In genomic region chr11:68263444-68264035, GRCh38 we compare ENCODE assay signal across 18 cellular contexts. TPM values are rescaled to one million over a fixed set of nuclear protein-coding genes. Genes with fewer than 3 reads are reported as not detected.
DNase-seq lines count a peak whose midpoint lies in the region; ATAC-seq and TF ChIP-seq lines count a peak whose summit lies in the region.
"Had no signal": no experiment of that assay in that cellular context is flagged by ENCODE, and none has a peak within 500 bp of the region (broad histone marks: within the 10 kb centered on the region; RNA-seq: fewer than 3 reads in every experiment).

No MANE protein-coding gene starts in this region.

- H3K27ac Mint-ChIP-seq in activated T-helper 17 cell treated with anti-CD3 and anti-CD28 coated beads, Interleukin-2, amount 50 U/mL, for 72 hours, result peak overlapping the region; percentile 37
- H3K27ac Mint-ChIP-seq: HFFc6 had no signal

- DNase-seq in AG10803 (ENCODE audit: low read depth), result peak; percentile 37
- peak; percentile 12 for DNase-seq in fibroblast of mammary gland (ENCODE audit: low read depth)
- DNase-seq in sciatic nerve (ENCODE audit: low spot score), result no peak
- no peak for DNase-seq in RPMI8226
- DNase-seq in HuH-7.5 (ENCODE audit: low spot score), result no peak
- no peak for DNase-seq in foreskin fibroblast
- DNase-seq: AML-193, DMS79, HFFc6, IMR-90, Karpas-422, NCI-H1048, NCI-H1436, NCI-H2029, NCI-H345, NCI-H524 treated with DMSO at 0.1 percent for 48 hours, SJCRH30 had no signal

- intact Hi-C loops in sciatic nerve (cut with DNase I), result loop anchor here (5.0 to 10.0 kb wide), 2 partner anchors 121 to 184 kb away; no protein-coding TSS in a partner anchor

- H3K4me1 Mint-ChIP-seq in activated T-helper 17 cell treated with anti-CD3 and anti-CD28 coated beads, Interleukin-2, amount 50 U/mL, for 72 hours, result peaks cover 10% of the 10 kb centered on the region

- no peaks in the 10 kb centered on the region for H3K9me3 Mint-ChIP-seq in activated T-helper 17 cell treated with anti-CD3 and anti-CD28 coated beads, Interleukin-2, amount 50 U/mL, for 72 hours
- H3K9me3 Mint-ChIP-seq: HFFc6 had no signal

- H3K4me3 ChIP-seq in AG10803 (ENCODE audit: low read length) (no peak overlapping the region), fibroblast of mammary gland (ENCODE audit: control insufficient read depth, low read depth, low read length) (no peak overlapping the region), foreskin fibroblast (ENCODE audit: low read depth in 1 of 2, low read length in 2 of 2) (no peak overlapping the region)
- H3K4me3 ChIP-seq: SJCRH30 had no signal

- H3K4me3 Mint-ChIP-seq in activated T-helper 17 cell treated with anti-CD3 and anti-CD28 coated beads, Interleukin-2, amount 50 U/mL, for 72 hours, result no peak overlapping the region
- H3K4me3 Mint-ChIP-seq: HFFc6 had no signal

- no peak for ATAC-seq in activated T-helper 17 cell treated with anti-CD3 and anti-CD28 coated beads, Interleukin-2, amount 50 U/mL, for 72 hours (replicated peaks)
- ATAC-seq in sciatic nerve, result peak; percentile 67

- peaks cover 51% of the 10 kb centered on the region for H3K36me3 Mint-ChIP-seq in activated T-helper 17 cell treated with anti-CD3 and anti-CD28 coated beads, Interleukin-2, amount 50 U/mL, for 72 hours (ENCODE audit: low read depth)

- no peaks in the 10 kb centered on the region for H3K27me3 Mint-ChIP-seq in activated T-helper 17 cell treated with anti-CD3 and anti-CD28 coated beads, Interleukin-2, amount 50 U/mL, for 72 hours

- TF ChIP-seq CTCF in AG10803 (conservative IDR thresholded peaks at IDR 0.05; ENCODE audit: low read length), result no peak
- TF ChIP-seq CTCF in fibroblast of mammary gland (conservative IDR thresholded peaks at IDR 0.05; ENCODE audit: control insufficient read depth, insufficient read depth, low read depth, low read length), result no peak
- TF ChIP-seq CTCF in foreskin fibroblast (IDR thresholded peaks at IDR 0.05; ENCODE audit: low read depth, low read length), result no peak

RNA-seq across cellular contexts. Expression of gene C11orf24, which starts 8.2 kb away (rescaled TPM):
- total RNA-seq in activated T-helper 17 cell treated with anti-CD3 and anti-CD28 coated beads, Interleukin-2, amount 50 U/mL, for 72 hours, result 10 to 100 TPM; 26.6 to 38.7 TPM
- total RNA-seq in sciatic nerve, result 53.2 TPM

RNA-seq across cellular contexts. Expression of gene LRP5, which starts 48.9 kb away (rescaled TPM):
- 1 to 10 TPM; 4.6 to 6.0 TPM for total RNA-seq in activated T-helper 17 cell treated with anti-CD3 and anti-CD28 coated beads, Interleukin-2, amount 50 U/mL, for 72 hours
- 55.2 TPM for total RNA-seq in sciatic nerve

RNA-seq across cellular contexts. Expression of gene KMT5B, which starts 50.4 kb away (rescaled TPM):
- 10 to 100 TPM; 20.1 to 30.0 TPM for total RNA-seq in activated T-helper 17 cell treated with anti-CD3 and anti-CD28 coated beads, Interleukin-2, amount 50 U/mL, for 72 hours
- total RNA-seq in sciatic nerve, result 59.0 TPM

Comparison
In these comparisons a context has a peak if more than half of its experiments do, and no peak if none do; other contexts are left out.
1. DNase-seq: peak in AG10803 (single experiment) and fibroblast of mammary gland (single experiment); none in sciatic nerve (single experiment), RPMI8226 (single experiment), HuH-7.5 (single experiment) and foreskin fibroblast (0 of 2).